In genomic region chr1:66526991-66527390, GRCh38 we compare ENCODE assay signal across 29 cellular contexts. TPM values are rescaled to one million over a fixed set of nuclear protein-coding genes. Genes with fewer than 3 reads are reported as not detected.
"Had no signal": no experiment of that assay in that cellular context is flagged by ENCODE, and none has a peak within 500 bp of the region (broad histone marks: within the 10 kb centered on the region; RNA-seq: fewer than 3 reads in every experiment).

No MANE protein-coding gene starts in this region.

- FAIRE-seq: K562, RCC 7860 had no signal

- H3K4me3 Mint-ChIP-seq: activated B cell treated with CpG ODN at 0.5 μM for 24 hours; activated CD4-positive, alpha-beta T cell treated with anti-CD3 and anti-CD28 coated beads, Interleukin-2, amount 10 ng/mL, durations not matched to agents 24 days and 14 days; activated CD8-positive, alpha-beta memory T cell treated with anti-CD3 and anti-CD28 coated beads, Interleukin-2, amount 10 ng/mL, durations not matched to agents 7 days and 5 days; activated naive CD4-positive, alpha-beta T cell treated with anti-CD3 and anti-CD28 coated beads for 36 hours; activated naive CD8-positive, alpha-beta T cell; activated T-cell treated with anti-CD3 and anti-CD28 coated beads, Interleukin-2, amount 50 U/mL, for 4 hours; activated T-helper 17 cell treated with anti-CD3 and anti-CD28 coated beads, Interleukin-2, amount 50 U/mL, for 72 hours; T-cell had no signal

- ATAC-seq: activated CD8-positive, alpha-beta memory T cell treated with anti-CD3 and anti-CD28 coated beads, Interleukin-2, amount 10 ng/mL, durations not matched to agents 7 days and 5 days; activated T-cell treated with anti-CD3 and anti-CD28 coated beads, Interleukin-2, amount 50 U/mL, for 4 hours; activated T-helper 17 cell treated with anti-CD3 and anti-CD28 coated beads, Interleukin-2, amount 50 U/mL, for 72 hours; K562; PC-3; T-cell had no signal

- H3K4me3 ChIP-seq: breast epithelium, colonic mucosa, K562, SJSA1 had no signal

- H3K27ac ChIP-seq: breast epithelium, colonic mucosa, SJSA1 had no signal

- H3K27me3 ChIP-seq: breast epithelium, colonic mucosa, SJSA1 had no signal

- H3K36me3 ChIP-seq: breast epithelium, colonic mucosa, SJSA1 had no signal

- H3K36me3 Mint-ChIP-seq: activated CD8-positive, alpha-beta memory T cell treated with anti-CD3 and anti-CD28 coated beads, Interleukin-2, amount 10 ng/mL, durations not matched to agents 7 days and 5 days; activated naive CD8-positive, alpha-beta T cell; T-cell had no signal

- DNase-seq: activated B cell treated with CpG ODN at 0.5 μM for 24 hours; activated CD4-positive, alpha-beta T cell treated with anti-CD3 and anti-CD28 coated beads for 1 hour; activated CD4-positive, alpha-beta T cell treated with anti-CD3 and anti-CD28 coated beads, Interleukin-2, amount 10 ng/mL, durations not matched to agents 24 days and 14 days; activated CD4-positive, alpha-beta T cell treated with anti-CD3 and anti-CD28 coated beads, Interleukin-2, amount 50 U/mL, for 48 hours; activated CD8-positive, alpha-beta memory T cell treated with anti-CD3 and anti-CD28 coated beads, Interleukin-2, amount 10 ng/mL, durations not matched to agents 7 days and 5 days; activated gamma-delta T cell; activated naive CD4-positive, alpha-beta T cell treated with anti-CD3 and anti-CD28 coated beads for 36 hours; activated T-cell treated with anti-CD3 and anti-CD28 coated beads, Interleukin-2, amount 50 U/mL, for 4 hours; caudate nucleus; colonic mucosa; Kasumi-1; NCI-H1105 treated with DMSO at 0.1 percent for 48 hours; NCI-H146; NCI-H187 treated with DMSO at 0.1 percent for 48 hours; NCI-H2171 treated with DMSO at 0.1 percent for 48 hours; NCI-H526; NCI-H774; NK-92 treated with Interleukin-12 subunit alpha and Interleukin-12 subunit beta, amount 100 ng/mL, for 24 hours; PC-3; SHP77; T-cell; T-helper 2 cell; T1000 had no signal

- H3K4me1 ChIP-seq: breast epithelium, colonic mucosa had no signal

- H3K9me3 Mint-ChIP-seq: activated B cell treated with CpG ODN at 0.5 μM for 24 hours; activated CD4-positive, alpha-beta T cell treated with anti-CD3 and anti-CD28 coated beads, Interleukin-2, amount 10 ng/mL, durations not matched to agents 24 days and 14 days; activated naive CD4-positive, alpha-beta T cell treated with anti-CD3 and anti-CD28 coated beads for 36 hours; activated T-cell treated with anti-CD3 and anti-CD28 coated beads, Interleukin-2, amount 50 U/mL, for 4 hours; activated T-helper 17 cell treated with anti-CD3 and anti-CD28 coated beads, Interleukin-2, amount 50 U/mL, for 72 hours had no signal

- H3K27ac Mint-ChIP-seq: activated B cell treated with CpG ODN at 0.5 μM for 24 hours; activated CD4-positive, alpha-beta T cell treated with anti-CD3 and anti-CD28 coated beads, Interleukin-2, amount 10 ng/mL, durations not matched to agents 24 days and 14 days; activated CD8-positive, alpha-beta memory T cell treated with anti-CD3 and anti-CD28 coated beads, Interleukin-2, amount 10 ng/mL, durations not matched to agents 7 days and 5 days; activated naive CD4-positive, alpha-beta T cell treated with anti-CD3 and anti-CD28 coated beads for 36 hours; activated naive CD8-positive, alpha-beta T cell; activated T-helper 17 cell treated with anti-CD3 and anti-CD28 coated beads, Interleukin-2, amount 50 U/mL, for 72 hours; T-cell had no signal

- H3K4me1 Mint-ChIP-seq: activated T-helper 17 cell treated with anti-CD3 and anti-CD28 coated beads, Interleukin-2, amount 50 U/mL, for 72 hours had no signal

- H3K9me3 ChIP-seq: breast epithelium, colonic mucosa, SJSA1 had no signal

RNA-seq across cellular contexts. Expression of gene SGIP1, which starts 7.0 kb away (rescaled TPM):
- total RNA-seq: activated B cell treated with CpG ODN at 0.5 μM for 24 hours; activated CD4-positive, alpha-beta T cell treated with anti-CD3 and anti-CD28 coated beads, Interleukin-2, amount 10 ng/mL, durations not matched to agents 24 days and 14 days; activated CD8-positive, alpha-beta memory T cell treated with anti-CD3 and anti-CD28 coated beads, Interleukin-2, amount 10 ng/mL, durations not matched to agents 7 days and 5 days; activated T-cell treated with anti-CD3 and anti-CD28 coated beads, Interleukin-2, amount 50 U/mL, for 4 hours; activated T-helper 17 cell treated with anti-CD3 and anti-CD28 coated beads, Interleukin-2, amount 50 U/mL, for 72 hours; PC-3; T-cell had no signal
